1 cellular context compared by ENCODE assay signal in genomic region chr12:13079440-13079906, GRCh38.
TF ChIP-seq lines count a peak whose summit lies in the region.

No MANE protein-coding gene starts in this region.

TF ChIP-seq in HepG2, 621 proteins besides CTCF, POLR2A, EP300 and RAD21 (continued from another document and continues in another):
- no peak for TF ChIP-seq NFAT5 (CRISPR knock-in tag; IDR thresholded peaks at IDR 0.05)
- TF ChIP-seq ZNF790 (CRISPR knock-in tag; IDR thresholded peaks at IDR 0.05; ENCODE audit: borderline replicate concordance): no peak
- TF ChIP-seq KAT2B (IDR thresholded peaks at IDR 0.05; ENCODE audit: borderline replicate concordance, low read depth, low read length): no peak
- no peak; the same call in none of the 2 replicates for TF ChIP-seq ISL2 (CRISPR knock-in tag; IDR thresholded peaks at IDR 0.05)
- TF ChIP-seq REXO4 (CRISPR knock-in tag; IDR thresholded peaks at IDR 0.05; ENCODE audit: borderline replicate concordance): no peak
- TF ChIP-seq ZFAT (CRISPR knock-in tag; conservative IDR thresholded peaks at IDR 0.05): no peak
- TF ChIP-seq JDP2 (CRISPR knock-in tag; IDR thresholded peaks at IDR 0.05; ENCODE audit: borderline replicate concordance): no peak
- TF ChIP-seq ZNF513 (CRISPR knock-in tag; conservative IDR thresholded peaks at IDR 0.05): no peak
- no peak for TF ChIP-seq ZNF775 (CRISPR knock-in tag; IDR thresholded peaks at IDR 0.05; ENCODE audit: borderline replicate concordance)
- no peak for TF ChIP-seq ZNF570 (CRISPR knock-in tag; IDR thresholded peaks at IDR 0.05; ENCODE audit: borderline replicate concordance)
- TF ChIP-seq RCOR2 (CRISPR knock-in tag; IDR thresholded peaks at IDR 0.05): peak; percentile 81
- no peak for TF ChIP-seq GPBP1L1 (CRISPR knock-in tag; IDR thresholded peaks at IDR 0.05)
- TF ChIP-seq ZNF749 (CRISPR knock-in tag; IDR thresholded peaks at IDR 0.05; ENCODE audit: borderline replicate concordance): no peak
- TF ChIP-seq ZNF34 (CRISPR knock-in tag; IDR thresholded peaks at IDR 0.05; ENCODE audit: borderline replicate concordance): no peak
- no peak for TF ChIP-seq EED (CRISPR knock-in tag; IDR thresholded peaks at IDR 0.05)
- no peak for TF ChIP-seq NCOR1 (IDR thresholded peaks at IDR 0.05; ENCODE audit: borderline replicate concordance, low read length)
- TF ChIP-seq ZBTB20 (CRISPR knock-in tag; IDR thresholded peaks at IDR 0.05; ENCODE audit: borderline replicate concordance, low read depth): peak; percentile 98; the same call in 1 of the 2 replicates
- TF ChIP-seq SAP130 (CRISPR knock-in tag; IDR thresholded peaks at IDR 0.05; ENCODE audit: low read depth): peak; percentile 80
- no peak for TF ChIP-seq GPN1 (CRISPR knock-in tag; IDR thresholded peaks at IDR 0.05; ENCODE audit: borderline replicate concordance)
- peak; percentile 32 for TF ChIP-seq ZEB1 (IDR thresholded peaks at IDR 0.05; ENCODE audit: insufficient replicate concordance, low read depth)
- peak; percentile 55; the same call in 1 of the 2 replicates for TF ChIP-seq ZNF441 (CRISPR knock-in tag; IDR thresholded peaks at IDR 0.05; ENCODE audit: borderline replicate concordance)
- TF ChIP-seq NFKB2 (CRISPR knock-in tag; IDR thresholded peaks at IDR 0.05; ENCODE audit: borderline replicate concordance): no peak
- no peak for TF ChIP-seq CSRNP2 (CRISPR knock-in tag; conservative IDR thresholded peaks at IDR 0.05; ENCODE audit: low read depth)
- no peak for TF ChIP-seq HOXA7 (CRISPR knock-in tag; IDR thresholded peaks at IDR 0.05)
- TF ChIP-seq SOX6 (IDR thresholded peaks at IDR 0.05): no peak
- TF ChIP-seq SOX6 (CRISPR knock-in tag; IDR thresholded peaks at IDR 0.05): peak; percentile 93
- no peak for TF ChIP-seq ZNF253 (CRISPR knock-in tag; IDR thresholded peaks at IDR 0.05; ENCODE audit: borderline replicate concordance)
- no peak for TF ChIP-seq RBM22 (optimal IDR thresholded peaks at IDR 0.05; ENCODE audit: low read length)
- no peak for TF ChIP-seq ZNF879 (CRISPR knock-in tag; IDR thresholded peaks at IDR 0.05)
- TF ChIP-seq BCL3 (CRISPR knock-in tag; IDR thresholded peaks at IDR 0.05): no peak
- TF ChIP-seq HNF1B (CRISPR knock-in tag; IDR thresholded peaks at IDR 0.05): peak; percentile 52; the same call in 1 of the 2 replicates
- 0 out of 4 replicates have a peak, but pooled peaks of 1 of the 2 experiments have one; percentile 19 for TF ChIP-seq KLF16 (CRISPR knock-in tag; IDR thresholded peaks at IDR 0.05)
- TF ChIP-seq ZNF850 (CRISPR knock-in tag; conservative IDR thresholded peaks at IDR 0.05): no peak
- TF ChIP-seq GMEB2 (CRISPR knock-in tag; IDR thresholded peaks at IDR 0.05; ENCODE audit: low read depth): no peak
- TF ChIP-seq HES4 (CRISPR knock-in tag; IDR thresholded peaks at IDR 0.05; ENCODE audit: borderline replicate concordance): no peak
- no peak for TF ChIP-seq ARHGAP35 (CRISPR knock-in tag; IDR thresholded peaks at IDR 0.05; ENCODE audit: borderline replicate concordance)
- no peak for TF ChIP-seq SYNCRIP (IDR thresholded peaks at IDR 0.05; ENCODE audit: insufficient read depth, low read depth, low read length)
- peak; percentile 96 for TF ChIP-seq LCORL (IDR thresholded peaks at IDR 0.05)
- TF ChIP-seq LCORL (CRISPR knock-in tag; IDR thresholded peaks at IDR 0.05): peak; percentile 99
- peak; percentile 68 for TF ChIP-seq ELF1 (CRISPR knock-in tag; IDR thresholded peaks at IDR 0.05)
- TF ChIP-seq ZNF710 (CRISPR knock-in tag; IDR thresholded peaks at IDR 0.05; ENCODE audit: borderline replicate concordance): peak; percentile 33; the same call in 1 of the 2 replicates
- no peak; the same call in 1 of the 2 replicates for TF ChIP-seq YEATS4 (CRISPR knock-in tag; IDR thresholded peaks at IDR 0.05; ENCODE audit: borderline replicate concordance)
- no peak for TF ChIP-seq DR1 (CRISPR knock-in tag; IDR thresholded peaks at IDR 0.05)
- peak; percentile 97 for TF ChIP-seq SALL1 (CRISPR knock-in tag; IDR thresholded peaks at IDR 0.05)
- TF ChIP-seq ZNF20 (CRISPR knock-in tag; IDR thresholded peaks at IDR 0.05): no peak
- 0 out of 2 replicates have a peak, but pooled peaks have one; percentile 20 for TF ChIP-seq GABPB1 (CRISPR knock-in tag; IDR thresholded peaks at IDR 0.05)
- TF ChIP-seq GZF1 (CRISPR knock-in tag; IDR thresholded peaks at IDR 0.05): no peak
- no peak for TF ChIP-seq ZBTB3 (CRISPR knock-in tag; IDR thresholded peaks at IDR 0.05; ENCODE audit: borderline replicate concordance, low read depth)
- no peak for TF ChIP-seq ELK4 (CRISPR knock-in tag; IDR thresholded peaks at IDR 0.05; ENCODE audit: borderline replicate concordance)
- no peak for TF ChIP-seq TRIM24 (CRISPR knock-in tag; IDR thresholded peaks at IDR 0.05)
